In genomic region chrX:111507931-111508330, GRCh38 we compare ENCODE assay signal across 22 cellular contexts. TPM values are rescaled to one million over a fixed set of nuclear protein-coding genes. Genes with fewer than 3 reads are reported as not detected.
"Had no signal": no experiment of that assay in that cellular context is flagged by ENCODE, and none has a peak within 500 bp of the region (broad histone marks: within the 10 kb centered on the region; RNA-seq: fewer than 3 reads in every experiment).

No MANE protein-coding gene starts in this region.

- DNase-seq: activated CD4-positive, alpha-beta T cell treated with anti-CD3 and anti-CD28 coated beads for 1 hour; activated gamma-delta T cell treated with Interleukin-2 at 50 U/mL for 16 hours; amniotic stem cell; effector memory CD8-positive, alpha-beta T cell; erythroblast; lower lobe of right lung; midbrain; nephron progenitor cell; occipital lobe; posterior cingulate gyrus; retina; stimulated activated CD8-positive, alpha-beta memory T cell treated with anti-CD3 and anti-CD28 coated beads, Interleukin-4, amount 100 ng/mL, for 48 hours; stimulated activated naive CD4-positive, alpha-beta T cell treated with Interleukin-2 at 50 U/mL for 16 hours; SW 1271; T-helper 2 cell; thyroid gland; WERI-Rb-1 had no signal

- H3K27me3 ChIP-seq: thyroid gland had no signal

- H3K4me1 ChIP-seq: lower lobe of right lung, thyroid gland had no signal

- H3K36me3 ChIP-seq: lower lobe of right lung, thyroid gland, WERI-Rb-1 had no signal

- H3K9me3 ChIP-seq: lower lobe of right lung, thyroid gland had no signal

- H3K4me3 ChIP-seq: lower lobe of right lung, thyroid gland had no signal

- H3K27ac ChIP-seq: lower lobe of right lung, thyroid gland, WERI-Rb-1 had no signal

- ATAC-seq: effector memory CD8-positive, alpha-beta T cell; lower lobe of right lung had no signal

RNA-seq across cellular contexts. Expression of gene SERTM2, which starts 3.5 kb away (rescaled TPM):
- total RNA-seq: activated CD8-positive, alpha-beta memory T cell treated with anti-CD3 and anti-CD28 coated beads for 36 hours; dermis microvascular lymphatic vessel endothelial cell; glomerular endothelial cell; myocyte; subcutaneous adipose tissue; thyroid gland had no signal
